Comparison of ENCODE assay signal across 31 cellular contexts in genomic region chr3:63684081-63684480, GRCh38. TPM values are rescaled to one million over a fixed set of nuclear protein-coding genes. Genes with fewer than 3 reads are reported as not detected.
"Had no signal": no experiment of that assay in that cellular context is flagged by ENCODE, and none has a peak within 500 bp of the region (broad histone marks: within the 10 kb centered on the region; RNA-seq: fewer than 3 reads in every experiment).

No MANE protein-coding gene starts in this region.

- H3K4me3 ChIP-seq: stomach, suprapubic skin, testis, thoracic aorta, thyroid gland, tibial artery, tibial nerve, transverse colon, upper lobe of left lung, upper lobe of right lung, uterus, vagina had no signal

- H3K4me3 Mint-ChIP-seq: stimulated activated effector memory CD8-positive, alpha-beta T cell treated with anti-CD3 and anti-CD28 coated beads, Interleukin-12 subunit alpha, Interleukin-12 subunit beta, amount 100 ng/mL, for 72 hours; stimulated activated memory B cell treated with anti-CD40 and anti-IgM and Interleukin-4, amounts not matched to agents 10 μg/mL and 1 μg/mL and 100 μg/mL, for 72 hours; stimulated activated naive B cell treated with anti-CD40 and anti-IgM and Interleukin-4, amounts not matched to agents 10 μg/mL and 1 μg/mL and 100 μg/mL, for 72 hours; stimulated activated naive CD8-positive, alpha-beta T cell treated with anti-CD3 and anti-CD28 coated beads, Interleukin-15, amount 100 ng/mL, for 72 hours; stimulated activated naive CD8-positive, alpha-beta T cell treated with anti-CD3 and anti-CD28 coated beads, Interleukin-15, Interleukin-2, amounts not matched to agents 100 ng/mL and 50 ng/mL, for 24 hours; type B pancreatic cell had no signal

- H3K27ac ChIP-seq: stomach, suprapubic skin, testis, thoracic aorta, thyroid gland, tibial artery, tibial nerve, transverse colon, upper lobe of left lung, upper lobe of right lung, uterus, vagina had no signal

- H3K9me3 ChIP-seq: stomach, suprapubic skin, testis, thoracic aorta, thyroid gland, tibial artery, tibial nerve, transverse colon, upper lobe of left lung, upper lobe of right lung, uterus, vagina had no signal

- H3K9me3 Mint-ChIP-seq: stimulated activated effector memory CD8-positive, alpha-beta T cell treated with anti-CD3 and anti-CD28 coated beads, Interleukin-12 subunit alpha, Interleukin-12 subunit beta, amount 100 ng/mL, for 72 hours; stimulated activated memory B cell treated with anti-CD40 and anti-IgM and Interleukin-4, amounts not matched to agents 10 μg/mL and 1 μg/mL and 100 μg/mL, for 72 hours; stimulated activated naive CD8-positive, alpha-beta T cell treated with anti-CD3 and anti-CD28 coated beads, Interleukin-15, amount 100 ng/mL, for 72 hours; stimulated activated naive CD8-positive, alpha-beta T cell treated with anti-CD3 and anti-CD28 coated beads, Interleukin-15, Interleukin-2, amounts not matched to agents 100 ng/mL and 50 ng/mL, for 24 hours; type B pancreatic cell had no signal

- H3K4me1 Mint-ChIP-seq: stimulated activated effector memory CD8-positive, alpha-beta T cell treated with anti-CD3 and anti-CD28 coated beads, Interleukin-12 subunit alpha, Interleukin-12 subunit beta, amount 100 ng/mL, for 72 hours; stimulated activated memory B cell treated with anti-CD40 and anti-IgM and Interleukin-4, amounts not matched to agents 10 μg/mL and 1 μg/mL and 100 μg/mL, for 72 hours; stimulated activated naive B cell treated with anti-CD40 and anti-IgM and Interleukin-4, amounts not matched to agents 10 μg/mL and 1 μg/mL and 100 μg/mL, for 72 hours; stimulated activated naive CD8-positive, alpha-beta T cell treated with anti-CD3 and anti-CD28 coated beads, Interleukin-15, amount 100 ng/mL, for 72 hours had no signal

- H3K36me3 ChIP-seq: stomach, suprapubic skin, thoracic aorta, thyroid gland, tibial artery, tibial nerve, transverse colon, upper lobe of left lung, upper lobe of right lung, uterus, vagina had no signal

- ATAC-seq: stimulated activated effector memory CD8-positive, alpha-beta T cell treated with anti-CD3 and anti-CD28 coated beads, Interleukin-12 subunit alpha, Interleukin-12 subunit beta, amount 100 ng/mL, for 72 hours; stimulated activated memory B cell treated with anti-CD40 and anti-IgM and Interleukin-4, amounts not matched to agents 10 μg/mL and 1 μg/mL and 100 μg/mL, for 72 hours; stimulated activated naive B cell treated with anti-CD40 and anti-IgM and Interleukin-4, amounts not matched to agents 10 μg/mL and 1 μg/mL and 100 μg/mL, for 72 hours; stimulated activated naive CD8-positive, alpha-beta T cell treated with anti-CD3 and anti-CD28 coated beads, Interleukin-15, amount 100 ng/mL, for 72 hours; stimulated activated naive CD8-positive, alpha-beta T cell treated with anti-CD3 and anti-CD28 coated beads, Interleukin-15, Interleukin-2, amounts not matched to agents 100 U/mL and 50 U/mL, for 24 hours; upper lobe of right lung had no signal

- H3K36me3 Mint-ChIP-seq: stimulated activated effector memory CD8-positive, alpha-beta T cell treated with anti-CD3 and anti-CD28 coated beads, Interleukin-12 subunit alpha, Interleukin-12 subunit beta, amount 100 ng/mL, for 72 hours; stimulated activated memory B cell treated with anti-CD40 and anti-IgM and Interleukin-4, amounts not matched to agents 10 μg/mL and 1 μg/mL and 100 μg/mL, for 72 hours; stimulated activated naive B cell treated with anti-CD40 and anti-IgM and Interleukin-4, amounts not matched to agents 10 μg/mL and 1 μg/mL and 100 μg/mL, for 72 hours; type B pancreatic cell had no signal

- H3K27me3 Mint-ChIP-seq: stimulated activated memory B cell treated with anti-CD40 and anti-IgM and Interleukin-4, amounts not matched to agents 10 μg/mL and 1 μg/mL and 100 μg/mL, for 72 hours; stimulated activated naive B cell treated with anti-CD40 and anti-IgM and Interleukin-4, amounts not matched to agents 10 μg/mL and 1 μg/mL and 100 μg/mL, for 72 hours; stimulated activated naive CD8-positive, alpha-beta T cell treated with anti-CD3 and anti-CD28 coated beads, Interleukin-15, amount 100 ng/mL, for 72 hours had no signal

- H3K27ac Mint-ChIP-seq: stimulated activated effector memory CD8-positive, alpha-beta T cell treated with anti-CD3 and anti-CD28 coated beads, Interleukin-12 subunit alpha, Interleukin-12 subunit beta, amount 100 ng/mL, for 72 hours; stimulated activated memory B cell treated with anti-CD40 and anti-IgM and Interleukin-4, amounts not matched to agents 10 μg/mL and 1 μg/mL and 100 μg/mL, for 72 hours; stimulated activated naive B cell treated with anti-CD40 and anti-IgM and Interleukin-4, amounts not matched to agents 10 μg/mL and 1 μg/mL and 100 μg/mL, for 72 hours; stimulated activated naive CD8-positive, alpha-beta T cell treated with anti-CD3 and anti-CD28 coated beads, Interleukin-15, amount 100 ng/mL, for 72 hours; stimulated activated naive CD8-positive, alpha-beta T cell treated with anti-CD3 and anti-CD28 coated beads, Interleukin-15, Interleukin-2, amounts not matched to agents 100 ng/mL and 50 ng/mL, for 24 hours; type B pancreatic cell had no signal

- DNase-seq: stimulated activated CD4-positive, alpha-beta T cell treated with anti-CD3 and anti-CD28 coated beads, Interleukin-2, amount 100 ng/mL, for 48 hours; stimulated activated CD4-positive, alpha-beta T cell treated with anti-CD3 and anti-CD28 coated beads, Interleukin-4, amount 100 ng/mL, for 1 hour; stimulated activated CD4-positive, alpha-beta T cell treated with anti-CD3 and anti-CD28 coated beads, Interleukin-4, amount 100 ng/mL, for 24 hours; stimulated activated CD4-positive, alpha-beta T cell treated with anti-CD3 and anti-CD28 coated beads, Interleukin-4, amount 100 ng/mL, for 4 hours; stimulated activated CD8-positive, alpha-beta memory T cell treated with anti-CD3 and anti-CD28 coated beads, Interleukin-4, amount 100 ng/mL, for 48 hours; stimulated activated naive B cell treated with anti-CD40 and anti-IgM and Interleukin-4, amounts not matched to agents 10 μg/mL and 1 μg/mL and 100 μg/mL, for 72 hours; stimulated activated naive CD4-positive, alpha-beta T cell; stimulated activated naive CD4-positive, alpha-beta T cell treated with Interleukin-2 at 50 U/mL for 16 hours; stimulated activated naive CD8-positive, alpha-beta T cell treated with anti-CD3 and anti-CD28 coated beads, Interleukin-15, amount 100 ng/mL, for 72 hours; stimulated activated naive CD8-positive, alpha-beta T cell treated with anti-CD3 and anti-CD28 coated beads, Interleukin-15, Interleukin-2, amounts not matched to agents 100 U/mL and 50 U/mL, for 24 hours; stomach; substantia nigra; testis; thyroid gland; tibial artery; transverse colon; upper lobe of right lung; uterus had no signal

- H3K4me1 ChIP-seq: stomach, suprapubic skin, testis, thyroid gland, tibial artery, tibial nerve, transverse colon, upper lobe of left lung, upper lobe of right lung, uterus, vagina had no signal

- H3K27me3 ChIP-seq: stomach, suprapubic skin, testis, thyroid gland, tibial artery, tibial nerve, transverse colon, upper lobe of left lung, upper lobe of right lung, uterus, vagina had no signal

RNA-seq across cellular contexts. Expression of gene SNTN, which starts 31.6 kb away (rescaled TPM):
- total RNA-seq: stomach, subcutaneous adipose tissue, suprapubic skin, temporal lobe, testis, thoracic aorta, thyroid gland, tibial nerve, transverse colon, upper lobe of right lung, ureter, urinary bladder, vagina had no signal
- polyA plus RNA-seq: stomach, urinary bladder had no signal
